Comparison of ENCODE assay signal across 27 cellular contexts in genomic region chr4:104344342-104344980, GRCh38.
"Had no signal": no experiment of that assay in that cellular context is flagged by ENCODE, and none has a peak within 500 bp of the region (broad histone marks: within the 10 kb centered on the region; RNA-seq: fewer than 3 reads in every experiment).

No MANE protein-coding gene starts in this region.

- H3K4me1 ChIP-seq: ascending aorta, body of pancreas had no signal

- H3K9ac ChIP-seq: KMS-11 had no signal

- H3K4me1 Mint-ChIP-seq: activated CD4-positive, alpha-beta memory T cell treated with anti-CD3 and anti-CD28 coated beads, Interleukin-2, amount 10 ng/mL, durations not matched to agents 7 days and 5 days; activated CD4-positive, alpha-beta T cell treated with anti-CD3 and anti-CD28 coated beads for 36 hours; IgD-negative memory B cell; T-cell had no signal

- H3K9me3 ChIP-seq: ascending aorta, body of pancreas had no signal

- H3K27me3 ChIP-seq: ascending aorta, body of pancreas had no signal

- H3K36me3 Mint-ChIP-seq: T-cell had no signal

- H3K4me3 ChIP-seq: ascending aorta, body of pancreas, SK-N-MC had no signal

- H3K9me3 Mint-ChIP-seq: activated CD4-positive, alpha-beta memory T cell treated with anti-CD3 and anti-CD28 coated beads, Interleukin-2, amount 10 ng/mL, durations not matched to agents 7 days and 5 days had no signal

- H3K27ac Mint-ChIP-seq: activated CD4-positive, alpha-beta memory T cell treated with anti-CD3 and anti-CD28 coated beads, Interleukin-2, amount 10 ng/mL, durations not matched to agents 7 days and 5 days; activated CD4-positive, alpha-beta T cell treated with anti-CD3 and anti-CD28 coated beads for 36 hours; IgD-negative memory B cell; T-cell had no signal

- H3K4me3 Mint-ChIP-seq: activated CD4-positive, alpha-beta memory T cell treated with anti-CD3 and anti-CD28 coated beads, Interleukin-2, amount 10 ng/mL, durations not matched to agents 7 days and 5 days; activated CD4-positive, alpha-beta T cell treated with anti-CD3 and anti-CD28 coated beads for 36 hours; IgD-negative memory B cell; T-cell had no signal

- ATAC-seq: activated CD4-positive, alpha-beta T cell treated with anti-CD3 and anti-CD28 coated beads for 36 hours; body of pancreas; Panc1; Right ventricle myocardium inferior; T-cell had no signal

- DNase-seq: activated CD4-positive, alpha-beta memory T cell treated with anti-CD3 and anti-CD28 coated beads, Interleukin-2, amount 10 ng/mL, durations not matched to agents 7 days and 5 days; activated CD4-positive, alpha-beta T cell treated with anti-CD3 and anti-CD28 coated beads for 36 hours; activated CD4-positive, alpha-beta T cell treated with anti-CD3 and anti-CD28 coated beads, Interleukin-2, amount 50 U/mL, for 1 hour; activated CD8-positive, alpha-beta memory T cell treated with anti-CD3 and anti-CD28 coated beads, Interleukin-2, amount 50 U/mL, for 4 hours; activated naive CD4-positive, alpha-beta T cell treated with anti-CD3 and anti-CD28 coated beads, Interleukin-2, amount 50 U/mL, for 16 hours; body of pancreas; NCI-H1092; NCI-H1417; NCI-H1930; NCI-H2107; NCI-H2171 treated with DMSO at 0.1 percent for 48 hours; NCI-H226; NCI-H510A; NCI-H526 treated with DMSO at 0.1 percent for 48 hours; NK-92 treated with Interleukin-12 subunit alpha and Interleukin-12 subunit beta, amount 100 ng/mL, for 24 hours; OCI-M1; RPMI8226; T-cell; T-helper 2 cell; T1000 had no signal

- H3K4me2 ChIP-seq: KMS-11 had no signal

- H3K27ac ChIP-seq: ascending aorta, body of pancreas, KMS-11, SK-N-MC, VCaP had no signal

- H3K36me3 ChIP-seq: ascending aorta had no signal

- H3K27me3 Mint-ChIP-seq: activated CD4-positive, alpha-beta memory T cell treated with anti-CD3 and anti-CD28 coated beads, Interleukin-2, amount 10 ng/mL, durations not matched to agents 7 days and 5 days; activated CD4-positive, alpha-beta T cell treated with anti-CD3 and anti-CD28 coated beads for 36 hours; IgD-negative memory B cell; T-cell had no signal
